Comparison of ENCODE assay signal across 17 cellular contexts in genomic region chr1:234395297-234395696, GRCh38.
"Had no signal": no experiment of that assay in that cellular context is flagged by ENCODE, and none has a peak within 500 bp of the region (broad histone marks: within the 10 kb centered on the region; RNA-seq: fewer than 3 reads in every experiment).

No MANE protein-coding gene starts in this region.

- H3K4me1 ChIP-seq: right atrium auricular region, thyroid gland, vagina had no signal

- H3K27ac ChIP-seq: brain microvascular endothelial cell, neutrophil, right atrium auricular region, skin epidermis, thyroid gland, vagina had no signal

- ATAC-seq: activated T-cell treated with anti-CD3 and anti-CD28 coated beads, Interleukin-2, amount 50 U/mL, for 72 hours had no signal

- H3K9me3 ChIP-seq: neutrophil, right atrium auricular region, thyroid gland, vagina had no signal

- DNase-seq: activated B cell treated with CpG ODN at 0.5 μM for 24 hours; activated CD4-positive, alpha-beta T cell treated with anti-CD3 and anti-CD28 coated beads, Interleukin-2, amount 50 U/mL, for 1 hour; activated gamma-delta T cell treated with Interleukin-2 at 50 U/mL for 16 hours; activated T-cell treated with anti-CD3 and anti-CD28 coated beads, Interleukin-2, amount 50 U/mL, for 72 hours; amniotic stem cell; brain microvascular endothelial cell; cerebellar nuclear complex; dermis blood vessel endothelial cell; hypothalamus; kidney glomerular epithelial cell; stimulated activated CD4-positive, alpha-beta T cell treated with anti-CD3 and anti-CD28 coated beads, Interleukin-4, amount 100 ng/mL, for 4 hours; thyroid gland had no signal

- H3K4me1 Mint-ChIP-seq: mesothelial cell of epicardium had no signal

- H3K27me3 ChIP-seq: brain microvascular endothelial cell, neutrophil, right atrium auricular region, thyroid gland, vagina had no signal

- H3K4me3 ChIP-seq: right atrium auricular region, skin epidermis, thyroid gland, vagina had no signal

- H3K9me3 Mint-ChIP-seq: activated B cell treated with CpG ODN at 0.5 μM for 24 hours; activated T-cell treated with anti-CD3 and anti-CD28 coated beads, Interleukin-2, amount 50 U/mL, for 72 hours had no signal

- H3K4me3 Mint-ChIP-seq: activated B cell treated with CpG ODN at 0.5 μM for 24 hours; activated T-cell treated with anti-CD3 and anti-CD28 coated beads, Interleukin-2, amount 50 U/mL, for 72 hours; mesothelial cell of epicardium had no signal

- H3K27me3 Mint-ChIP-seq: activated B cell treated with CpG ODN at 0.5 μM for 24 hours had no signal

- H3K36me3 ChIP-seq: neutrophil, vagina had no signal

- H3K27ac Mint-ChIP-seq: activated B cell treated with CpG ODN at 0.5 μM for 24 hours, mesothelial cell of epicardium had no signal
